Comparison of ENCODE assay signal across 8 cellular contexts in genomic region chr4:113094802-113095201, GRCh38. TPM values are rescaled to one million over a fixed set of nuclear protein-coding genes. Genes with fewer than 3 reads are reported as not detected.
DNase-seq lines count a peak whose midpoint lies in the region; ATAC-seq and TF ChIP-seq lines count a peak whose summit lies in the region.

No MANE protein-coding gene starts in this region.

- ATAC-seq in HG02763 (IDR thresholded peaks at IDR 0.05; ENCODE audit: unreplicated experiment), result no peak
- no peak for ATAC-seq in stimulated activated naive CD8-positive, alpha-beta T cell treated with anti-CD3 and anti-CD28 coated beads, Interleukin-15, amount 100 ng/mL, for 72 hours

- CTCF ChIA-PET in GM10248 (lab: Yijun Ruan, JAX), result interaction anchor here (0.7 to 2.0 kb wide), 3 partner anchors 18 to 329 kb away, joined by 3 to 5 read pairs (median 3); no protein-coding TSS in a partner anchor

- H3K27ac Mint-ChIP-seq in mesothelial cell of epicardium, result no peak overlapping the region
- H3K27ac Mint-ChIP-seq in stimulated activated naive CD8-positive, alpha-beta T cell treated with anti-CD3 and anti-CD28 coated beads, Interleukin-15, amount 100 ng/mL, for 72 hours, result no peak overlapping the region

- H3K4me1 Mint-ChIP-seq in mesothelial cell of epicardium, result no peaks in the 10 kb centered on the region
- H3K4me1 Mint-ChIP-seq in stimulated activated naive CD8-positive, alpha-beta T cell treated with anti-CD3 and anti-CD28 coated beads, Interleukin-15, amount 100 ng/mL, for 72 hours, result no peaks in the 10 kb centered on the region

- no peak overlapping the region for H3K4me3 ChIP-seq in LNCaP clone FGC (ENCODE audit: low read depth, low read length)
- no peak overlapping the region for H3K4me3 ChIP-seq in astrocyte of the spinal cord (ENCODE audit: low read depth, low read length)

- no peaks in the 10 kb centered on the region for H3K36me3 Mint-ChIP-seq in mesothelial cell of epicardium

- no peaks in the 10 kb centered on the region for H3K9me3 Mint-ChIP-seq in mesothelial cell of epicardium
- no peaks in the 10 kb centered on the region for H3K9me3 Mint-ChIP-seq in stimulated activated naive CD8-positive, alpha-beta T cell treated with anti-CD3 and anti-CD28 coated beads, Interleukin-15, amount 100 ng/mL, for 72 hours

- peaks cover 6% of the 10 kb centered on the region for H3K27me3 Mint-ChIP-seq in mesothelial cell of epicardium (ENCODE audit: low read depth)
- peaks cover 8% of the 10 kb centered on the region for H3K27me3 Mint-ChIP-seq in stimulated activated naive CD8-positive, alpha-beta T cell treated with anti-CD3 and anti-CD28 coated beads, Interleukin-15, amount 100 ng/mL, for 72 hours

- H3K4me3 Mint-ChIP-seq in mesothelial cell of epicardium, result no peak overlapping the region
- no peak overlapping the region for H3K4me3 Mint-ChIP-seq in stimulated activated naive CD8-positive, alpha-beta T cell treated with anti-CD3 and anti-CD28 coated beads, Interleukin-15, amount 100 ng/mL, for 72 hours

- TF ChIP-seq CTCF in GM10248 (IDR thresholded peaks at IDR 0.05; ENCODE audit: control extremely low read depth, extremely low read depth, low read depth, missing control alignments) (peak; percentile 58), LNCaP clone FGC (IDR thresholded peaks at IDR 0.05; ENCODE audit: control insufficient read depth, extremely low read depth, insufficient read depth) (peak; percentile 73), astrocyte of the spinal cord (IDR thresholded peaks at IDR 0.05; ENCODE audit: low read depth, low read length) (peak; percentile 76), mesothelial cell of epicardium (IDR thresholded peaks at IDR 0.05; ENCODE audit: unreplicated experiment) (peak; percentile 67)

- DNase-seq in GM10248 (ENCODE audit: extremely low spot score), result peak; percentile 21
- no peak for DNase-seq in LNCaP clone FGC (ENCODE audit: low read depth)
- DNase-seq in astrocyte of the spinal cord (ENCODE audit: low read depth, low spot score), result peak; percentile 40
- DNase-seq in mesothelial cell of epicardium (ENCODE audit: low spot score in 2 of 2, unreplicated experiment in 2 of 2), result no peak
- no peak for DNase-seq in stimulated activated naive CD8-positive, alpha-beta T cell treated with anti-CD3 and anti-CD28 coated beads, Interleukin-15, amount 100 ng/mL, for 72 hours
- no peak for DNase-seq in DMS153 treated with DMSO at 0.1 percent for 48 hours (lab: John Stamatoyannopoulos, UW; ENCODE audit: unreplicated experiment)
- DNase-seq in NCI-H128 (lab: John Stamatoyannopoulos, UW; ENCODE audit: unreplicated experiment), result no peak

- in situ Hi-C loops in astrocyte of the spinal cord (cut with HindIII; ENCODE audit: low sequenced_read_pairs), result no loop called here

- POLR2A ChIA-PET in GM10248 (lab: Yijun Ruan, JAX), result no interaction called here

RNA-seq across cellular contexts. Expression of gene ANK2, which starts 45.3 kb away (rescaled TPM):
- total RNA-seq in mesothelial cell of epicardium, result 9.2 to 11.8 TPM (median 10.4 TPM) in 3 replicates

Comparison
In these comparisons a context has a peak if more than half of its experiments do, and no peak if none do; other contexts are left out.
1. DNase-seq: peak in GM10248 (single experiment) and astrocyte of the spinal cord (single experiment); none in LNCaP clone FGC (single experiment), mesothelial cell of epicardium (0 of 2), stimulated activated naive CD8-positive, alpha-beta T cell treated with anti-CD3 and anti-CD28 coated beads, Interleukin-15, amount 100 ng/mL, for 72 hours (0 of 2), DMS153 treated with DMSO at 0.1 percent for 48 hours (single experiment) and NCI-H128 (single experiment).
2. Peak in every context shown above with its lines, with median percentiles within 50 percentile points of each other: CTCF ChIP-seq.